ENCODE assay signal across 10 cellular contexts in the genomic region with DNA sequence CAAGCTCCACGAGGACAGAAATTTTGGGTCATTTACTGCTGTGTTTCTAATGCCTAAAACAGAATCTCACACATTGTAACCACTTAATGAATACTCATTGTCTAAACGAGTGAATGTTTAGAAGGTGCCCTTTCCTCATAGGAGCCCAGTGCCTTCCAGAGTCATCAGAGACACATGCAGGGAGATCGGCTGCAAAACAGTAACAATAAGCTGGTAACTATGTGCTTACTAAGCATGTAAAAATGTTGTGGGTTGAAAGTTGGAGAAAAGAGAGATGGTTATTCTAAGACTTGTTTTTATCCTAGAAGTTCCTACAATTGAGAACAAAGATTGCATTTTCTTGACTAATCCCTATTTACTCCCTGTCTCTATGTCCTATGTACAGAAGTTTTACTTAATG. TPM values are rescaled to one million over a fixed set of nuclear protein-coding genes. Genes with fewer than 3 reads are reported as not detected.
DNase-seq lines count a peak whose midpoint lies in the region; ATAC-seq and TF ChIP-seq lines count a peak whose summit lies in the region.
"Had no signal": no experiment of that assay in that cellular context is flagged by ENCODE, and none has a peak within 500 bp of the region (broad histone marks: within the 10 kb centered on the region; RNA-seq: fewer than 3 reads in every experiment).

No MANE protein-coding gene starts in this region.

- peak overlapping the region; percentile 27 for H3K27ac Mint-ChIP-seq in activated naive CD8-positive, alpha-beta T cell treated with anti-CD3 and anti-CD28 coated beads, Interleukin-2, amount 10 ng/mL, durations not matched to agents 7 days and 5 days

- POLR2A ChIA-PET in activated naive CD8-positive, alpha-beta T cell treated with anti-CD3 and anti-CD28 coated beads, Interleukin-2, amount 10 ng/mL, durations not matched to agents 7 days and 5 days (lab: Charles Lee), result no interaction called here

- H3K4me3 Mint-ChIP-seq in activated naive CD8-positive, alpha-beta T cell treated with anti-CD3 and anti-CD28 coated beads, Interleukin-2, amount 10 ng/mL, durations not matched to agents 7 days and 5 days, result peak overlapping the region; percentile 71

- H3K4me3 ChIP-seq in ACC112 (ENCODE audit: low read depth, low read length) (no peak overlapping the region), GM23248 (peak overlapping the region; percentile 20; the same call in 1 of the 2 replicates), gastroesophageal sphincter (no peak overlapping the region)
- H3K4me3 ChIP-seq: ovary had no signal

- H3K27me3 ChIP-seq in ACC112 (ENCODE audit: insufficient read depth, low read length), result 0 out of 2 replicates have a peak, but pooled peaks cover 6% of the 10 kb centered on the region
- H3K27me3 ChIP-seq in GM23248 (replicated peaks; ENCODE audit: insufficient read depth), result peaks cover 8% of the 10 kb centered on the region; the same call in 1 of the 2 replicates
- H3K27me3 ChIP-seq in gastroesophageal sphincter, result peaks cover 3% of the 10 kb centered on the region
- H3K27me3 ChIP-seq: ovary had no signal

- H3K4me1 Mint-ChIP-seq in activated naive CD8-positive, alpha-beta T cell treated with anti-CD3 and anti-CD28 coated beads, Interleukin-2, amount 10 ng/mL, durations not matched to agents 7 days and 5 days, result peaks cover 70% of the 10 kb centered on the region

- in situ Hi-C loops in GM23248 (cut with MboI), result no loop called here

- peak overlapping the region; percentile 58 for H3K9ac ChIP-seq in GM23248

- peak overlapping the region; percentile 61 for H3K4me2 ChIP-seq in GM23248 (ENCODE audit: unreplicated experiment)

- 4 to 11% methylated on average over 3 of the region's 3 CpGs for WGBS in GM23248 (ENCODE audit: low coverage in 1 of 2, low lambda C conversion rate in 2 of 2, missing lambda C conversion rate in 2 of 2), 2 experiments
- WGBS in gastroesophageal sphincter (ENCODE audit: low coverage in 1 of 2), 2 donors, result 23 to 26% methylated on average over 3 of the region's 3 CpGs

- H3K27ac ChIP-seq in ACC112 (ENCODE audit: low read depth, low read length), result peak overlapping the region; percentile 50
- peak overlapping the region; percentile 68 for H3K27ac ChIP-seq in GM23248
- no peak overlapping the region for H3K27ac ChIP-seq in gastroesophageal sphincter
- H3K27ac ChIP-seq: ovary had no signal

- no peaks in the 10 kb centered on the region for H4K20me1 ChIP-seq in GM23248 (ENCODE audit: insufficient read depth)

- no peaks in the 10 kb centered on the region for H3K9me3 Mint-ChIP-seq in activated naive CD8-positive, alpha-beta T cell treated with anti-CD3 and anti-CD28 coated beads, Interleukin-2, amount 10 ng/mL, durations not matched to agents 7 days and 5 days

- no peak for TF ChIP-seq CTCF in gastroesophageal sphincter (IDR thresholded peaks at IDR 0.05)

- TF ChIP-seq POLR2A in gastroesophageal sphincter (IDR thresholded peaks at IDR 0.05), result no peak

- DNase-seq in GM23248 (peak; percentile 93), iris pigment epithelial cell (ENCODE audit: low read depth) (peak; percentile 67), NCI-H1436 treated with DMSO at 0.1 percent for 48 hours (lab: John Stamatoyannopoulos, UW) (no peak)
- no peak for DNase-seq in activated naive CD8-positive, alpha-beta T cell treated with anti-CD3 and anti-CD28 coated beads, Interleukin-2, amount 10 ng/mL, durations not matched to agents 7 days and 5 days
- DNase-seq: ovary had no signal

- H3K36me3 Mint-ChIP-seq in activated naive CD8-positive, alpha-beta T cell treated with anti-CD3 and anti-CD28 coated beads, Interleukin-2, amount 10 ng/mL, durations not matched to agents 7 days and 5 days, result peaks cover 74% of the 10 kb centered on the region

- H3K9me3 ChIP-seq in GM23248 (ENCODE audit: low read depth) (no peaks in the 10 kb centered on the region), gastroesophageal sphincter (no peaks in the 10 kb centered on the region)
- H3K9me3 ChIP-seq: ovary had no signal

- no peak for ATAC-seq in activated naive CD8-positive, alpha-beta T cell treated with anti-CD3 and anti-CD28 coated beads, Interleukin-2, amount 10 ng/mL, durations not matched to agents 7 days and 5 days (ENCODE audit: low read depth)
- ATAC-seq in GM18861 (IDR thresholded peaks at IDR 0.05; ENCODE audit: unreplicated experiment) (no peak), GM21423 (IDR thresholded peaks at IDR 0.05; ENCODE audit: unreplicated experiment) (no peak), gastroesophageal sphincter (no peak)

- TF ChIP-seq EP300 in gastroesophageal sphincter (IDR thresholded peaks at IDR 0.05), result no peak

- H3K36me3 ChIP-seq in ACC112 (ENCODE audit: insufficient read depth, low read length), result no peaks in the 10 kb centered on the region
- H3K36me3 ChIP-seq in GM23248 (ENCODE audit: low read depth), result no peaks in the 10 kb centered on the region
- H3K36me3 ChIP-seq in gastroesophageal sphincter, result no peaks in the 10 kb centered on the region
- H3K36me3 ChIP-seq: ovary had no signal

- H3K4me1 ChIP-seq in ACC112 (ENCODE audit: control insufficient read depth, insufficient read depth, low read length, unreplicated experiment), result peaks cover 12% of the 10 kb centered on the region
- H3K4me1 ChIP-seq in GM23248 (ENCODE audit: insufficient read depth), result peaks cover 23% of the 10 kb centered on the region
- no peaks in the 10 kb centered on the region for H3K4me1 ChIP-seq in gastroesophageal sphincter

- no peaks in the 10 kb centered on the region for H3K27me3 Mint-ChIP-seq in activated naive CD8-positive, alpha-beta T cell treated with anti-CD3 and anti-CD28 coated beads, Interleukin-2, amount 10 ng/mL, durations not matched to agents 7 days and 5 days

- no peak overlapping the region for H2AFZ ChIP-seq in ACC112 (ENCODE audit: low read length, unreplicated experiment)
- H2AFZ ChIP-seq in GM23248, result peak overlapping the region; percentile 4; the same call in 1 of the 2 replicates

- 0 out of 2 replicates have a peak, but pooled peaks cover 3% of the 10 kb centered on the region for H3K9me2 ChIP-seq in GM23248 (ENCODE audit: insufficient read depth)

- no peaks in the 10 kb centered on the region for H3K79me2 ChIP-seq in ACC112 (ENCODE audit: control insufficient read depth, insufficient read depth, low read length, unreplicated experiment)
- H3K79me2 ChIP-seq in GM23248 (ENCODE audit: insufficient read depth), result no peaks in the 10 kb centered on the region

- H3F3A ChIP-seq in GM23248 (ENCODE audit: insufficient read depth), result peaks cover 11% of the 10 kb centered on the region

RNA-seq across cellular contexts. Expression of a gene that starts 7.4 kb away (rescaled TPM):
- total RNA-seq in GM23248 (2014; rRNA removed; shearing (Covaris generic)), result not detected in 2 replicates
- not detected in 2 replicates for polyA plus RNA-seq in GM23248 (2016; fragmentation: Nextera tagmentation; extraction: Ambion mirVana)
- 100 to 1,000 TPM; 105 to 112 TPM for total RNA-seq in activated naive CD8-positive, alpha-beta T cell treated with anti-CD3 and anti-CD28 coated beads, Interleukin-2, amount 10 ng/mL, durations not matched to agents 7 days and 5 days
- total RNA-seq in gastroesophageal sphincter, result 1 to 10 TPM in 3 of 4 donors, under 1 TPM in 1; 0.17 to 3.2 (median 1.8) TPM

RNA-seq across cellular contexts. Expression of a gene that starts 42.6 kb away (rescaled TPM):
- not detected in 2 replicates for total RNA-seq in GM23248 (2014; rRNA removed; shearing (Covaris generic))
- 0.04 TPM in 1 of 2 replicates, not detected in the other for polyA plus RNA-seq in GM23248 (2016; fragmentation: Nextera tagmentation; extraction: Ambion mirVana)
- total RNA-seq in activated naive CD8-positive, alpha-beta T cell treated with anti-CD3 and anti-CD28 coated beads, Interleukin-2, amount 10 ng/mL, durations not matched to agents 7 days and 5 days, result not detected
- not detected for total RNA-seq in gastroesophageal sphincter
- total RNA-seq: OCI-LY7, ovary had no signal
- polyA plus RNA-seq: ovary had no signal

Comparison
In these comparisons a context has a peak if more than half of its experiments do, and no peak if none do; other contexts are left out.
1. H3K27ac ChIP-seq: peak in ACC112 (single experiment) and GM23248 (single experiment); none in gastroesophageal sphincter (0 of 4).
2. DNase-seq: peak in GM23248 (single experiment) and iris pigment epithelial cell (single experiment); none in activated naive CD8-positive, alpha-beta T cell treated with anti-CD3 and anti-CD28 coated beads, Interleukin-2, amount 10 ng/mL, durations not matched to agents 7 days and 5 days (single experiment) and NCI-H1436 treated with DMSO at 0.1 percent for 48 hours (single experiment).
3. RNA of a gene that starts 7.4 kb away (total RNA-seq): 105 to 112 TPM in activated naive CD8-positive, alpha-beta T cell treated with anti-CD3 and anti-CD28 coated beads, Interleukin-2, amount 10 ng/mL, durations not matched to agents 7 days and 5 days; 0.17 to 3.2 TPM in gastroesophageal sphincter and not detected in GM23248; every median in the first group is over 10 times any median in the second.